Comparison of ENCODE assay signal across 18 cellular contexts in the genomic region with DNA sequence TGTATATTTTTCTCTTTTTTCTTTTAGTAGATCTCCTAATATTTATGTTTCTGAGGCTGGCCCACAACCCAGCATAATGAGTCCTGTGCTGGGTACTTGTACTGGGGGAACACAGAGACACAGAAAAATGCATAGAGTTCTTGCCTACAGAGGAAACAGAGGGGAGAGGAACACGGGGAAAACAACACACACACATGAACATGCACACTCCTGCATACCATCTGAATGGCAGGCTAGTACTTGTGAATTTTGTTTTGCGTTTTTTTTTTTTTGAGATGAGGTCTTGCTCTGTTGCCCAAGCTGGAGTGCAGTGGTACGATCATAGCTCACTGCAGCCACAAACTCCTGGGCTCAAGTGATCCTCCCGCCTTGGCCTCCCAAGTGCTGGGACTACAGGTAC. TPM values are rescaled to one million over a fixed set of nuclear protein-coding genes. Genes with fewer than 3 reads are reported as not detected.
DNase-seq lines count a peak whose midpoint lies in the region; ATAC-seq, FAIRE-seq and TF ChIP-seq lines count a peak whose summit lies in the region.
"Had no signal": no experiment of that assay in that cellular context is flagged by ENCODE, and none has a peak within 500 bp of the region (broad histone marks: within the 10 kb centered on the region; RNA-seq: fewer than 3 reads in every experiment).

No MANE protein-coding gene starts in this region.

- H4K20me1 ChIP-seq in mammary epithelial cell (ENCODE audit: insufficient read depth, low read length) (no peaks in the 10 kb centered on the region), keratinocyte (ENCODE audit: control insufficient read depth, extremely low read depth, insufficient read depth, low read length) (no peaks in the 10 kb centered on the region)

- CTCF ChIA-PET in mammary epithelial cell (lab: Charles Lee; ENCODE audit: low non-redundant PET) (no interaction called here), MCF 10A (lab: Yijun Ruan, JAX) (interaction anchor here (1.2 kb wide), 1 partner anchor 20 kb away, joined by 4 read pairs; no protein-coding TSS in a partner anchor), RWPE1 (lab: Yijun Ruan, JAX) (interaction anchor here (0.6 kb wide), 1 partner anchor 386 kb away, joined by 4 read pairs; no protein-coding TSS in a partner anchor)

- peak; percentile 36 for FAIRE-seq in keratinocyte (lab: Jason Lieb, UNC)

- no peaks in the 10 kb centered on the region for H3K36me3 ChIP-seq in mammary epithelial cell (ENCODE audit: insufficient read depth, low read length)
- H3K36me3 ChIP-seq in keratinocyte (ENCODE audit: control insufficient read depth in 2 of 2, extremely low read depth in 1 of 2, insufficient read depth in 2 of 2, low read length in 2 of 2) = no peaks in the 10 kb centered on the region
- H3K36me3 ChIP-seq: SJCRH30 had no signal

- no peak for ATAC-seq in GM18868 (IDR thresholded peaks at IDR 0.05; ENCODE audit: unreplicated experiment)
- ATAC-seq in HG03342 (IDR thresholded peaks at IDR 0.05; ENCODE audit: unreplicated experiment) = no peak
- ATAC-seq: GM23338, HCT116 had no signal

- no TSS peak for BruUV-seq in mammary epithelial cell (replicated peaks; lab: Mats Ljungman, UMichigan)
- no TSS peak for BruUV-seq in MCF 10A (replicated peaks; lab: Mats Ljungman, UMichigan)

- 57% methylated on average over 4 of the region's 4 CpGs for WGBS in mammary epithelial cell (ENCODE audit: low coverage, missing lambda C conversion rate)

- in situ Hi-C loops in mammary epithelial cell (cut with MboI; ENCODE audit: low sequenced_read_pairs in 2 of 2) = no loop called here

- dilution Hi-C loops in mammary epithelial cell (cut with HindIII; ENCODE audit: low sequenced_read_pairs) = no loop called here
- dilution Hi-C loops in keratinocyte (cut with MboI; ENCODE audit: extremely low pct_ligation_motif_present, low sequenced_read_pairs) = no loop called here

- DNase-seq in mammary epithelial cell (no peak), MCF 10A (ENCODE audit: unreplicated experiment) (no peak), RWPE1 (ENCODE audit: low spot score) (no peak), keratinocyte (ENCODE audit: low read depth, low spot score) (peak; percentile 28), NCI-H748 (lab: John Stamatoyannopoulos, UW; ENCODE audit: unreplicated experiment) (no peak)
- no peak for DNase-seq in stimulated activated CD4-positive, alpha-beta T cell treated with anti-CD3 and anti-CD28 coated beads, Interleukin-2, amount 100 ng/mL, for 48 hours
- DNase-seq: COR-L47, DMS 273 treated with DMSO at 0.1 percent for 48 hours, DND-41, NCI-H187, NCI-H226, NCI-H524, SJCRH30 had no signal

- H3K9me3 Mint-ChIP-seq in MCF 10A (ENCODE audit: unreplicated experiment) = no peaks in the 10 kb centered on the region
- H3K9me3 Mint-ChIP-seq: GM23338 had no signal

- no peaks in the 10 kb centered on the region for H3K27me3 Mint-ChIP-seq in MCF 10A (ENCODE audit: insufficient read depth, unreplicated experiment)

- H3K27me3 ChIP-seq in mammary epithelial cell (ENCODE audit: insufficient read depth, low read length) = no peaks in the 10 kb centered on the region
- H3K27me3 ChIP-seq in keratinocyte (ENCODE audit: control insufficient read depth, extremely low read depth, insufficient read depth, low read length) = no peaks in the 10 kb centered on the region
- H3K27me3 ChIP-seq: SJCRH30 had no signal

- H3K79me2 ChIP-seq in mammary epithelial cell (ENCODE audit: insufficient read depth, low read length) = peaks cover 50% of the 10 kb centered on the region
- no peaks in the 10 kb centered on the region for H3K79me2 ChIP-seq in keratinocyte (ENCODE audit: control insufficient read depth, insufficient read depth, low read length)

- H3K4me1 ChIP-seq in mammary epithelial cell (ENCODE audit: insufficient read depth, low read length) = peaks cover 71% of the 10 kb centered on the region
- peaks cover 56% of the 10 kb centered on the region for H3K4me1 ChIP-seq in keratinocyte (ENCODE audit: control insufficient read depth, extremely low read depth, insufficient read depth, low read length)

- H2AFZ ChIP-seq in mammary epithelial cell (ENCODE audit: low read depth, low read length) (no peak overlapping the region), keratinocyte (ENCODE audit: control insufficient read depth, low read length) (no peak overlapping the region)

- H3K4me3 ChIP-seq in mammary epithelial cell (replicated peaks in 1 of 3; ENCODE audit: insufficient read depth in 1 of 3, low read depth in 2 of 3, low read length in 3 of 3) = no peak overlapping the region
- no peak overlapping the region for H3K4me3 ChIP-seq in keratinocyte (ENCODE audit: control insufficient read depth in 2 of 3, extremely low read depth in 1 of 3, insufficient read depth in 2 of 3, low read depth in 1 of 3, low read length in 3 of 3)
- H3K4me3 ChIP-seq: GM23338, SJCRH30 had no signal

- no peaks in the 10 kb centered on the region for H3K9me1 ChIP-seq in keratinocyte (ENCODE audit: control insufficient read depth, extremely low read depth, insufficient read depth, low read length)

- no peak overlapping the region for H3K9ac ChIP-seq in mammary epithelial cell (ENCODE audit: insufficient read depth, low read length)
- no peak overlapping the region for H3K9ac ChIP-seq in keratinocyte (ENCODE audit: control insufficient read depth, extremely low read depth, insufficient read depth, low read length)

- no peak overlapping the region for H3K4me3 Mint-ChIP-seq in MCF 10A (ENCODE audit: unreplicated experiment)
- H3K4me3 Mint-ChIP-seq: GM23338 had no signal

- no peak overlapping the region for H3K27ac ChIP-seq in mammary epithelial cell (ENCODE audit: insufficient read depth, low read depth, low read length)
- H3K27ac ChIP-seq in RWPE1 = peak overlapping the region; percentile 66; the same call in 1 of the 2 replicates
- no peak overlapping the region for H3K27ac ChIP-seq in keratinocyte (ENCODE audit: control insufficient read depth, insufficient read depth, low read length)
- H3K27ac ChIP-seq: C4-2B, SJCRH30 had no signal

- POLR2A ChIA-PET in MCF 10A (lab: Yijun Ruan, JAX) (no interaction called here), RWPE1 (lab: Yijun Ruan, JAX; ENCODE audit: low non-redundant PET) (no interaction called here)

- H3K4me2 ChIP-seq in mammary epithelial cell (ENCODE audit: insufficient read depth, low read depth, low read length) = peak overlapping the region; percentile 21
- H3K4me2 ChIP-seq in keratinocyte (ENCODE audit: control insufficient read depth, extremely low read depth, insufficient read depth, low read depth, low read length) = peak overlapping the region; percentile 20
- H3K4me2 ChIP-seq: GM23338 had no signal

- H3K9me3 ChIP-seq in mammary epithelial cell (replicated peaks; ENCODE audit: insufficient read depth, low read length) = no peaks in the 10 kb centered on the region
- H3K9me3 ChIP-seq in keratinocyte (ENCODE audit: control insufficient read depth, low read depth, low read length) = no peaks in the 10 kb centered on the region
- H3K9me3 ChIP-seq: SJCRH30 had no signal

- no peaks in the 10 kb centered on the region for H3K36me3 Mint-ChIP-seq in MCF 10A (ENCODE audit: insufficient read depth, unreplicated experiment)

- intact Hi-C loops in mammary epithelial cell (cut with micrococcal nuclease) = loop anchor here (5.0 kb wide), 1 partner anchor 87 kb away; no protein-coding TSS in a partner anchor
- intact Hi-C loops in MCF 10A (cut with micrococcal nuclease) = loop anchor here (5.0 kb wide), 1 partner anchor 42 kb away; no protein-coding TSS in a partner anchor

- TF ChIP-seq CTCF in mammary epithelial cell (conservative IDR thresholded peaks at IDR 0.05 in 1 of 2, IDR thresholded peaks at IDR 0.05 in 1 of 2; ENCODE audit: extremely low read depth in 1 of 2, insufficient read depth in 1 of 2, low read depth in 1 of 2, low read length in 2 of 2) (no peak), MCF 10A (IDR thresholded peaks at IDR 0.05; ENCODE audit: unreplicated experiment) (no peak), RWPE1 (conservative IDR thresholded peaks at IDR 0.05; ENCODE audit: low read depth) (no peak), keratinocyte (optimal IDR thresholded peaks at IDR 0.05 in 1 of 3, IDR thresholded peaks at IDR 0.05 in 1 of 3, conservative IDR thresholded peaks at IDR 0.05 in 1 of 3; ENCODE audit: extremely low read depth in 1 of 3, insufficient read depth in 2 of 3, low read length in 3 of 3) (no peak)

- no peak overlapping the region for H3K27ac Mint-ChIP-seq in MCF 10A (ENCODE audit: low read depth, unreplicated experiment)
- H3K27ac Mint-ChIP-seq: GM23338 had no signal

- H3K4me1 Mint-ChIP-seq in MCF 10A (ENCODE audit: insufficient read depth, unreplicated experiment) = peaks cover 10% of the 10 kb centered on the region

RNA-seq across cellular contexts. Expression of a gene that starts 21.2 kb away (rescaled TPM):
- total RNA-seq in mammary epithelial cell = 10 to 100 TPM in 1 of 2 donors, 1 to 10 TPM in 1; 7.5 to 14.9 TPM
- polyA plus RNA-seq in mammary epithelial cell = 4.4 TPM
- 6.4 TPM for polyA minus RNA-seq in mammary epithelial cell
- total RNA-seq in MCF 10A (2022) = 7.2 and 10.5 TPM in 2 replicates
- polyA plus RNA-seq in keratinocyte = 0.97 to 2.1 TPM (median 1.4 TPM) in 3 replicates
- 1.7 TPM for polyA plus RNA-seq in keratinocyte (2011; ENCODE audit: low read depth)
- 1.1 and 1.5 TPM in 2 replicates for polyA plus RNA-seq in keratinocyte (2011; cell fraction: cytosol; rRNA removed)
- polyA plus RNA-seq in keratinocyte (2011; cell fraction: nucleus; rRNA removed) = 5.8 and 7.1 TPM in 2 replicates
- polyA plus RNA-seq in keratinocyte (2012; ENCODE audit: low replicate concordance) = 1.6 and 4.0 TPM in 2 replicates
- 2.9 to 13.2 TPM (median 4.7 TPM) in 3 replicates for polyA minus RNA-seq in keratinocyte
- polyA minus RNA-seq in keratinocyte (2011; cell fraction: cytosol; rRNA and poly(A)+ RNA removed) = 2.5 TPM
- polyA minus RNA-seq in keratinocyte (2011; cell fraction: nucleus; rRNA and poly(A)+ RNA removed) = 5.3 and 7.1 TPM in 2 replicates
